8 cellular contexts compared by ENCODE assay signal in the genomic region with DNA sequence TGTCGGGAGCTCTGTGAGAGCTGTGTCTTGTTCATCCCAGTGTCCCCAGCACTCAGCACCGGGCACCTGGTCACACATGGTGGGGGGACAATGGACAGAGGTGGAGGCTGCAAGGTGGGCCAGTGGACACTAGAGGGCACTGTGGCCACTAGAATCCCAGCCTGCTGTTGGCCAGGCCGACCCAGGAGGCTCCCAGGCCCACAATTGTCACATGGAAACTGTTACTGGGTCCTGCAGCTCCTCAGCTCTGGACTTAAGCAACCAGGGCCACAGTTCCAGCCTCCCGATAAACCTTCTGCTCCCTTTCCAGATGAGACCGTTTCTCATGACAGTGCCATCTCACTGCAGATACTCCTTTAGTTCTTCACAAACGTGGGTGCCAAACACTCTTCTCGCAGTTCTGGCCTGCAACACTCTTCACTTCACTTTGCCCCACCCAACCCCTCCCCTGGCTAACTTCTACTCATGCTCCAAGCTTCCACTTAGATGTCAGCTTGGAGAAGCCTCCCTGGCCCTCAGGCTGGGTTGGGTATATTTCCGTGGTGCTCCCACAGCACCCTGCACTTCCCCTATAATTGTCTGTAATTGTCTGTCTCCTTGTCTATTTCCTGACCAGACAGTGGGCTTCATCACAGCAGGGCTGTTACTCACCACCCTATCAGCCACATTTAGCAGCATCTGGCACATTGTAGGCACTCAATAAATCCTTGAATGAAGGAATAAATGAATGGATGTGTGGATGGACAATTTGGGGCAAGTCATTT. TPM values are rescaled to one million over a fixed set of nuclear protein-coding genes. Genes with fewer than 3 reads are reported as not detected.
DNase-seq lines count a peak whose midpoint lies in the region; ATAC-seq and TF ChIP-seq lines count a peak whose summit lies in the region.

No MANE protein-coding gene starts in this region.

- H3K4me1 ChIP-seq in Peyer's patch: peaks cover 0 to 38% (median 4%) of the 10 kb centered on the region in 4 donors

- no peaks in the 10 kb centered on the region for H3K9me3 ChIP-seq in Peyer's patch

- peak; percentile 81 for ATAC-seq in HG02885 (IDR thresholded peaks at IDR 0.05; ENCODE audit: poor library complexity, unreplicated experiment)
- no peak for ATAC-seq in GM21515 (IDR thresholded peaks at IDR 0.05; ENCODE audit: unreplicated experiment)

- H3K36me3 ChIP-seq in GM06990 (ENCODE audit: control insufficient read depth, insufficient read depth, low read length) (no peaks in the 10 kb centered on the region), Peyer's patch (no peaks in the 10 kb centered on the region)

- DNase-seq in GM06990 (ENCODE audit: extremely low read depth, insufficient read length) (peak; percentile 20), Peyer's patch (peak; percentile 37 to 78 (median 68)), glomerular visceral epithelial cell (ENCODE audit: extremely low spot score) (peak; percentile 44), pons (ENCODE audit: low spot score) (peak; percentile 29), NCI-H774 (lab: John Stamatoyannopoulos, UW) (no peak)
- peak in 3 of 4 experiments; percentile 3 to 19 (median 17) for DNase-seq in activated naive CD4-positive, alpha-beta T cell (lab: John Stamatoyannopoulos, UW)

- H3K27me3 ChIP-seq in GM06990 (replicated peaks; ENCODE audit: control insufficient read depth, insufficient read depth, low read length) (no peaks in the 10 kb centered on the region), Peyer's patch (no peaks in the 10 kb centered on the region)

- no peak overlapping the region for H3K27ac ChIP-seq in Peyer's patch

- H3K4me3 ChIP-seq in GM06990 (replicated peaks; ENCODE audit: low read depth, low read length) (no peak overlapping the region), Peyer's patch (no peak overlapping the region)

- TF ChIP-seq CTCF in GM06990 (IDR thresholded peaks at IDR 0.05; ENCODE audit: insufficient read depth, low read length, poor library complexity, severe bottlenecking) (peak; percentile 93), Peyer's patch (IDR thresholded peaks at IDR 0.05) (peak in 5 of 6 experiments; percentile 53 to 78 (median 62))

- no peak for TF ChIP-seq POLR2A in Peyer's patch (IDR thresholded peaks at IDR 0.05)

RNA-seq across cellular contexts. Expression of a gene that starts 3.5 kb away (rescaled TPM):
- 10 to 100 TPM; 20.6 to 77.9 (median 48.3) TPM for total RNA-seq in Peyer's patch

RNA-seq across cellular contexts. Expression of a gene that starts 59.9 kb away (rescaled TPM):
- total RNA-seq in Peyer's patch: 100 to 1,000 TPM in 3 of 4 donors, 10 to 100 TPM in 1; 77.4 to 176 (median 137) TPM
